23 cellular contexts compared by ENCODE assay signal in genomic region chr1:41612953-41613352, GRCh38.
DNase-seq lines count a peak whose midpoint lies in the region; FAIRE-seq and TF ChIP-seq lines count a peak whose summit lies in the region.
"Had no signal": no experiment of that assay in that cellular context is flagged by ENCODE, and none has a peak within 500 bp of the region (broad histone marks: within the 10 kb centered on the region; RNA-seq: fewer than 3 reads in every experiment).

No MANE protein-coding gene starts in this region.

- peaks cover 23% of the 10 kb centered on the region for H3K4me1 ChIP-seq in osteoblast (ENCODE audit: insufficient read depth, low read length)
- H3K4me1 ChIP-seq: ascending aorta, prostate gland had no signal

- peaks cover 20% of the 10 kb centered on the region for H3K79me2 ChIP-seq in osteoblast (ENCODE audit: insufficient read depth, low read length)

- peak; percentile 9 for TF ChIP-seq CTCF in AG09319 (IDR thresholded peaks at IDR 0.05; ENCODE audit: low read depth, low read length)
- no peak for TF ChIP-seq CTCF in RWPE1 (conservative IDR thresholded peaks at IDR 0.05; ENCODE audit: low read depth)
- TF ChIP-seq CTCF in fibroblast of the aortic adventitia (IDR thresholded peaks at IDR 0.05; ENCODE audit: insufficient read depth, low read length), result no peak
- TF ChIP-seq CTCF in osteoblast (IDR thresholded peaks at IDR 0.05; ENCODE audit: extremely low read depth, low read depth, low read length), result no peak

- H3K4me2 ChIP-seq in osteoblast (ENCODE audit: insufficient read depth, low read length), result no peak overlapping the region

- H3K36me3 ChIP-seq in osteoblast (ENCODE audit: insufficient read depth, low read length), result no peaks in the 10 kb centered on the region
- H3K36me3 ChIP-seq: ascending aorta, prostate gland had no signal

- no peak for FAIRE-seq in frontal cortex (lab: Jason Lieb, UNC)

- no peak overlapping the region for H3K4me3 ChIP-seq in fibroblast of the aortic adventitia (ENCODE audit: low read depth, low read length)
- H3K4me3 ChIP-seq in osteoblast (ENCODE audit: insufficient read depth, low read length), result no peak overlapping the region
- H3K4me3 ChIP-seq: ascending aorta, mucosa of descending colon, prostate gland, skin epidermis had no signal

- H2AFZ ChIP-seq in osteoblast (ENCODE audit: low read length), result no peak overlapping the region

- H3K9me3 ChIP-seq in osteoblast (ENCODE audit: low read depth, low read length), result no peaks in the 10 kb centered on the region
- H3K9me3 ChIP-seq: ascending aorta, mucosa of descending colon, prostate gland had no signal

- POLR2A ChIA-PET in RWPE1 (lab: Yijun Ruan, JAX; ENCODE audit: low non-redundant PET), result no interaction called here

- CTCF ChIA-PET in RWPE1 (lab: Yijun Ruan, JAX), result interaction anchor here (0.9 kb wide), 1 partner anchor 39 kb away, joined by 3 read pairs; no protein-coding TSS in a partner anchor

- no peaks in the 10 kb centered on the region for H3K27me3 ChIP-seq in osteoblast (ENCODE audit: insufficient read depth, low read length)
- H3K27me3 ChIP-seq: ascending aorta had no signal

- DNase-seq in AG09319 (ENCODE audit: extremely low read depth, low read depth), result no peak
- no peak for DNase-seq in RWPE1 (ENCODE audit: low spot score)
- DNase-seq in fibroblast of the aortic adventitia (ENCODE audit: low read depth), result peak; percentile 52
- no peak for DNase-seq in osteoblast (ENCODE audit: insufficient read length, low spot score, missing footprints)
- no peak for DNase-seq in frontal cortex (ENCODE audit: low spot score in 2 of 2)
- no peak for DNase-seq in central memory CD4-positive, alpha-beta T cell
- no peak for DNase-seq in NCI-H2029 treated with DMSO at 0.1 percent for 48 hours (lab: John Stamatoyannopoulos, UW)
- no peak for DNase-seq in HPDE6-E6E7 (ENCODE audit: extremely low spot score)
- DNase-seq: activated CD4-positive, alpha-beta T cell treated with anti-CD3 and anti-CD28 coated beads, Interleukin-2, amount 10 ng/mL, durations not matched to agents 7 days and 5 days; dermis blood vessel endothelial cell; foreskin melanocyte; hippocampal formation; left ventricle myocardium superior; NCI-H1092; NCI-H187 treated with DMSO at 0.1 percent for 48 hours; stimulated activated CD4-positive, alpha-beta T cell treated with anti-CD3 and anti-CD28 coated beads, Interleukin-2, amount 100 ng/mL, for 24 hours; T1000 had no signal

- peak overlapping the region; percentile 47 for H3K27ac ChIP-seq in RWPE1
- peak overlapping the region; percentile 53 for H3K27ac ChIP-seq in osteoblast (ENCODE audit: low read depth, low read length)
- H3K27ac ChIP-seq: ascending aorta, C4-2B, HL-60, prostate gland, skin epidermis had no signal

- H4K20me1 ChIP-seq in osteoblast (ENCODE audit: insufficient read depth, low read length), result peaks cover 2% of the 10 kb centered on the region
